22 cellular contexts compared by ENCODE assay signal in genomic region chr5:68502531-68502930, GRCh38.
"Had no signal": no experiment of that assay in that cellular context is flagged by ENCODE, and none has a peak within 500 bp of the region (broad histone marks: within the 10 kb centered on the region; RNA-seq: fewer than 3 reads in every experiment).

No MANE protein-coding gene starts in this region.

- H3K9me3 ChIP-seq: gastrocnemius medialis, prostate gland, thyroid gland had no signal

- DNase-seq: colonic mucosa; dermis blood vessel endothelial cell; effector memory CD4-positive, alpha-beta T cell; erythroblast; esophagus squamous epithelium; gastrocnemius medialis; head of caudate nucleus; kidney; left cardiac atrium; left lung; midbrain; naive thymus-derived CD4-positive, alpha-beta T cell; nucleus accumbens; right cardiac atrium; sigmoid colon; stimulated activated CD4-positive, alpha-beta T cell treated with anti-CD3 and anti-CD28 coated beads, Interleukin-2, amount 100 ng/mL, for 24 hours; stimulated activated CD4-positive, alpha-beta T cell treated with anti-CD3 and anti-CD28 coated beads, Interleukin-4, amount 100 ng/mL, for 24 hours; stimulated activated naive CD4-positive, alpha-beta T cell treated with Interleukin-2 at 50 U/mL for 16 hours; stomach; thyroid gland had no signal

- H3K4me3 ChIP-seq: colonic mucosa, esophagus squamous epithelium, gastrocnemius medialis, left lung, prostate gland, sigmoid colon, stomach, thyroid gland had no signal

- H3K36me3 ChIP-seq: colonic mucosa, esophagus squamous epithelium, gastrocnemius medialis, left lung, prostate gland, sigmoid colon, stomach, thyroid gland had no signal

- H3K4me1 ChIP-seq: colonic mucosa, gastrocnemius medialis, left lung, prostate gland, sigmoid colon, stomach, thyroid gland had no signal

- H3K27me3 ChIP-seq: colonic mucosa, esophagus squamous epithelium, gastrocnemius medialis, left lung, sigmoid colon, stomach, thyroid gland had no signal

- H3K27ac ChIP-seq: colonic mucosa, esophagus squamous epithelium, gastrocnemius medialis, left lung, prostate gland, sigmoid colon, stomach, thyroid gland had no signal

- FAIRE-seq: endometrium, kidney had no signal
